In genomic region chr18:49811151-49811938, GRCh38 we compare ENCODE assay signal across 9 cellular contexts. TPM values are rescaled to one million over a fixed set of nuclear protein-coding genes. Genes with fewer than 3 reads are reported as not detected.
A peak's percentile ranks its signal among the peaks of the same experiment; 100 is the strongest.
DNase-seq lines count a peak whose midpoint lies in the region; ATAC-seq and TF ChIP-seq lines count a peak whose summit lies in the region.
"Had no signal": no experiment of that assay in that cellular context is flagged by ENCODE, and none has a peak within 500 bp of the region (broad histone marks: within the 10 kb centered on the region; RNA-seq: fewer than 3 reads in every experiment).

No MANE protein-coding gene starts in this region.

- POLR2A ChIA-PET in HEK293 (lab: Yijun Ruan, JAX): interaction anchor here (1.4 kb wide), 1 partner anchor 85 kb away, joined by 4 read pairs; no protein-coding TSS in a partner anchor

- H3K9me3 ChIP-seq in BLaER1 treated with 17β-estradiol and CSF1 and Interleukin-3, amounts not matched to agents 10 nM and 100 nM (replicated peaks in 1 of 11): peaks cover 31 to 44% (median 42%) of the 10 kb centered on the region in 11 experiments
- no peaks in the 10 kb centered on the region for H3K9me3 ChIP-seq in HEK293 (ENCODE audit: control insufficient read depth, insufficient read depth, low read depth, low read length)

- CTCF ChIA-PET in HEK293 (lab: Yijun Ruan, JAX): interaction anchor here (0.5 to 1.9 kb wide), 8 partner anchors 22 to 352 kb away, joined by 3 to 7 read pairs (median 4); no protein-coding TSS in a partner anchor

- H3K4me3 ChIP-seq in BLaER1 treated with 17β-estradiol and CSF1 and Interleukin-3, amounts not matched to agents 10 nM and 100 nM: peak overlapping the region in 2 of 10 experiments; percentile 81 to 93; a peak in 3 of 20 replicates
- H3K4me3 ChIP-seq in HEK293 (ENCODE audit: low read depth, low read length): no peak overlapping the region

- H3K9ac ChIP-seq in BLaER1 treated with 17β-estradiol and CSF1 and Interleukin-3, amounts not matched to agents 10 nM and 100 nM: peak overlapping the region in 4 of 11 experiments; percentile 1 to 41 (median 18); a peak in 2 of 22 replicates

- peak overlapping the region; percentile 49 to 98 (median 96) for H3K4me2 ChIP-seq in BLaER1 treated with 17β-estradiol and CSF1 and Interleukin-3, amounts not matched to agents 10 nM and 100 nM

- H4K20me1 ChIP-seq in BLaER1 treated with 17β-estradiol and CSF1 and Interleukin-3, amounts not matched to agents 10 nM and 100 nM: peaks cover 0 to 5% (median 0%) of the 10 kb centered on the region in 11 experiments; a peak in 3 of 22 replicates

- H3K36me3 ChIP-seq in BLaER1 treated with 17β-estradiol and CSF1 and Interleukin-3, amounts not matched to agents 10 nM and 100 nM: peaks cover 19 to 49% (median 37%) of the 10 kb centered on the region in 11 experiments
- H3K36me3 ChIP-seq in HEK293 (ENCODE audit: control insufficient read depth in 2 of 2, insufficient read depth in 1 of 2, low read length in 2 of 2): no peaks in the 10 kb centered on the region; a peak in 1 of 3 replicates

- H3K9me3 Mint-ChIP-seq in activated T-helper 1 cell treated with anti-CD3 and anti-CD28 coated beads, Interleukin-12 subunit alpha, Interleukin-12 subunit beta, Interleukin-2, Interleukin-4 antibody, amounts not matched to agents 30 ng/mL and 10 ng/mL and 1 ng/mL, durations not matched to agents 14 hours and 24 hours and 36 hours: peaks cover 19% of the 10 kb centered on the region

- peaks cover 22 to 29% (median 25%) of the 10 kb centered on the region in 10 experiments for H3K4me1 ChIP-seq in BLaER1 treated with 17β-estradiol and CSF1 and Interleukin-3, amounts not matched to agents 10 nM and 100 nM
- peaks cover 25% of the 10 kb centered on the region for H3K4me1 ChIP-seq in HEK293 (ENCODE audit: control insufficient read depth, insufficient read depth, low read length)

- TF ChIP-seq CTCF in HEK293 (tag by site-specific recombination; IDR thresholded peaks at IDR 0.05): no peak

- no peaks in the 10 kb centered on the region for H3K27me3 ChIP-seq in BLaER1 treated with 17β-estradiol and CSF1 and Interleukin-3, amounts not matched to agents 10 nM and 100 nM

- no peak for ATAC-seq in GM21367 (IDR thresholded peaks at IDR 0.05; ENCODE audit: unreplicated experiment)
- no peak for ATAC-seq in HG03175 (IDR thresholded peaks at IDR 0.05; ENCODE audit: unreplicated experiment)

- H3K27ac ChIP-seq in BLaER1 treated with 17β-estradiol and CSF1 and Interleukin-3, amounts not matched to agents 10 nM and 100 nM: no peak overlapping the region
- peak overlapping the region; percentile 17; the same call in 1 of the 2 replicates for H3K27ac ChIP-seq in HEK293 (ENCODE audit: extremely low read depth, low read depth, low read length)
- H3K27ac ChIP-seq: HL-60 had no signal

- H3K27ac Mint-ChIP-seq in activated T-helper 1 cell treated with anti-CD3 and anti-CD28 coated beads, Interleukin-12 subunit alpha, Interleukin-12 subunit beta, Interleukin-2, Interleukin-4 antibody, amounts not matched to agents 30 ng/mL and 10 ng/mL and 1 ng/mL, durations not matched to agents 14 hours and 24 hours and 36 hours: no peak overlapping the region

- no peaks in the 10 kb centered on the region for H3K27me3 Mint-ChIP-seq in activated T-helper 1 cell treated with anti-CD3 and anti-CD28 coated beads, Interleukin-12 subunit alpha, Interleukin-12 subunit beta, Interleukin-2, Interleukin-4 antibody, amounts not matched to agents 30 ng/mL and 10 ng/mL and 1 ng/mL, durations not matched to agents 14 hours and 24 hours and 36 hours (ENCODE audit: insufficient read depth)

- peaks cover 37% of the 10 kb centered on the region for H3K36me3 Mint-ChIP-seq in activated T-helper 1 cell treated with anti-CD3 and anti-CD28 coated beads, Interleukin-12 subunit alpha, Interleukin-12 subunit beta, Interleukin-2, Interleukin-4 antibody, amounts not matched to agents 30 ng/mL and 10 ng/mL and 1 ng/mL, durations not matched to agents 14 hours and 24 hours and 36 hours (ENCODE audit: low read depth)

- H3K4me3 Mint-ChIP-seq in activated T-helper 1 cell treated with anti-CD3 and anti-CD28 coated beads, Interleukin-12 subunit alpha, Interleukin-12 subunit beta, Interleukin-2, Interleukin-4 antibody, amounts not matched to agents 30 ng/mL and 10 ng/mL and 1 ng/mL, durations not matched to agents 14 hours and 24 hours and 36 hours: peak overlapping the region; percentile 7

- DNase-seq in activated T-helper 1 cell treated with anti-CD3 and anti-CD28 coated beads, Interleukin-12 subunit alpha, Interleukin-12 subunit beta, Interleukin-2, Interleukin-4 antibody, amounts not matched to agents 30 ng/mL and 10 ng/mL and 1 ng/mL, durations not matched to agents 14 hours and 24 hours and 36 hours (ENCODE audit: low spot score): no peak
- DNase-seq in left kidney (ENCODE audit: low read depth, low spot score) (peak; percentile 44), HUDEP-2 (lab: John Stamatoyannopoulos, UW; ENCODE audit: unreplicated experiment in 76 of 76) (no peak), NCI-H2196 treated with DMSO at 0.1 percent for 48 hours (lab: John Stamatoyannopoulos, UW; ENCODE audit: unreplicated experiment) (no peak)

- peaks cover 46% of the 10 kb centered on the region for H3K4me1 Mint-ChIP-seq in activated T-helper 1 cell treated with anti-CD3 and anti-CD28 coated beads, Interleukin-12 subunit alpha, Interleukin-12 subunit beta, Interleukin-2, Interleukin-4 antibody, amounts not matched to agents 30 ng/mL and 10 ng/mL and 1 ng/mL, durations not matched to agents 14 hours and 24 hours and 36 hours (ENCODE audit: low read depth)

- intact Hi-C loops in activated T-helper 1 cell treated with anti-CD3 and anti-CD28 coated beads, Interleukin-12 subunit alpha, Interleukin-12 subunit beta, Interleukin-2, Interleukin-4 antibody, amounts not matched to agents 30 ng/mL and 10 ng/mL and 1 ng/mL, durations not matched to agents 14 hours and 24 hours and 36 hours (cut with micrococcal nuclease): loop anchor here (5.0 to 10.0 kb wide), 10 partner anchors 89 to 1677 kb away; partner anchors contain the start of genes CFAP53, MBD1, MEX3C and ZBTB7C

TF ChIP-seq in HEK293, 187 proteins besides CTCF, POLR2A, EP300 and RAD21 (continues in another document):
- TF ChIP-seq GLIS1 (tag by site-specific recombination; IDR thresholded peaks at IDR 0.05) (peak; percentile 93), IKZF3 (tag by site-specific recombination; IDR thresholded peaks at IDR 0.05) (peak; percentile 58; the same call in 1 of the 2 replicates), PATZ1 (tag by site-specific recombination; IDR thresholded peaks at IDR 0.05) (no peak), ZIC2 (tag by site-specific recombination; IDR thresholded peaks at IDR 0.05) (peak; percentile 56; the same call in 1 of the 2 replicates), ZNF335 (tag by site-specific recombination; conservative IDR thresholded peaks at IDR 0.05) (peak; percentile 89), FEZF1 (tag by site-specific recombination; IDR thresholded peaks at IDR 0.05) (0 out of 2 replicates have a peak, but pooled peaks have one; percentile 7), ZNF624 (tag by site-specific recombination; IDR thresholded peaks at IDR 0.05) (no peak), OSR2 (tag by site-specific recombination; IDR thresholded peaks at IDR 0.05) (peak; percentile 47; the same call in 1 of the 2 replicates), ZNF513 (tag by site-specific recombination; IDR thresholded peaks at IDR 0.05) (no peak), ZBTB17 (tag by site-specific recombination; IDR thresholded peaks at IDR 0.05) (peak; percentile 67)

RNA-seq across cellular contexts. Expression of gene ACAA2, which starts 2.0 kb away (rescaled TPM):
- 74.3 and 74.6 TPM in 2 replicates for total RNA-seq in activated T-helper 1 cell treated with anti-CD3 and anti-CD28 coated beads, Interleukin-12 subunit alpha, Interleukin-12 subunit beta, Interleukin-2, Interleukin-4 antibody, amounts not matched to agents 30 ng/mL and 10 ng/mL and 1 ng/mL, durations not matched to agents 14 hours and 24 hours and 36 hours
